ENCODE assay signal across 17 cellular contexts in the genomic region with DNA sequence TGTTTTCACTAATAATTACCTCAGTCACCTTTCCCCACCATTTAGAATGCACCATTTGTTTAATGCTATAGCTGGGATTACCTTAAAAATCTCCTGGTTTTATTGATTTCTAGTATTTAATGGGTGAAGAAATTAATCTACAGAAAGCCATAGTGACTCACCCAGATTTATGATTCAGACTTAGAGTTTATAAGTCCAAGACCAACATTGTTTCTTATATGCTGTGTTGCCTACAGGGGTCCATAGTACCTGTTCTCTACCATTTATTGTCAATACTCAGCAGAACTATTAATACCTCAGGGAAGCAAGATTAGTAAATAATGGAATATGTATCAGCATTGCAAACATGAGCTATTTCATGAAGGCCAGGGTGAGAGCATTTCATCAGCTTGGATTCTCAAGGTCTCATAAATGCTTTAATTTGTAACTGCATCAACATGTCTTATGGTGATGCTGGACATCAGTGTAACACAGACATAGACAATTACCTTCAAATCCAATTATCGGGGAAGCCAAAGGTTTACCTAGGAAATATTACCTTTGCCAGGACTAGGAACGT. TPM values are rescaled to one million over a fixed set of nuclear protein-coding genes. Genes with fewer than 3 reads are reported as not detected.
DNase-seq lines count a peak whose midpoint lies in the region; ATAC-seq, FAIRE-seq and TF ChIP-seq lines count a peak whose summit lies in the region.
"Had no signal": no experiment of that assay in that cellular context is flagged by ENCODE, and none has a peak within 500 bp of the region (broad histone marks: within the 10 kb centered on the region; RNA-seq: fewer than 3 reads in every experiment).

No MANE protein-coding gene starts in this region.

- TF ChIP-seq CTCF in Caco-2 (IDR thresholded peaks at IDR 0.05; ENCODE audit: insufficient read depth in 1 of 2, low read depth in 1 of 2, low read length in 1 of 2, severe bottlenecking in 1 of 2, unreplicated experiment in 1 of 2) (no peak), activated B cell treated with CpG ODN at 0.5 μM for 24 hours (IDR thresholded peaks at IDR 0.05) (no peak), hepatocyte (IDR thresholded peaks at IDR 0.05; ENCODE audit: poor library complexity) (no peak)

- H3K9me3 ChIP-seq in Caco-2 (0 out of 2 replicates have a peak, but pooled peaks cover 4% of the 10 kb centered on the region), hepatocyte (ENCODE audit: low read depth) (no peaks in the 10 kb centered on the region), small intestine (ENCODE audit: control insufficient read depth, low read depth) (no peaks in the 10 kb centered on the region)
- H3K9me3 ChIP-seq: BE2C had no signal

- no TSS peak for BruUV-seq in Caco-2 (replicated peaks; lab: Mats Ljungman, UMichigan)

- no peaks in the 10 kb centered on the region for H3K9me2 ChIP-seq in hepatocyte (replicated peaks; ENCODE audit: insufficient read depth)

- FAIRE-seq in small intestine (lab: Jason Lieb, UNC), result no peak

- H3K79me2 ChIP-seq in hepatocyte, result no peaks in the 10 kb centered on the region

- no peaks in the 10 kb centered on the region for H4K20me1 ChIP-seq in hepatocyte (ENCODE audit: insufficient read depth, poor library complexity, severe bottlenecking)

- CTCF ChIA-PET in Caco-2 (lab: Charles Lee) (no interaction called here), activated B cell treated with CpG ODN at 0.5 μM for 24 hours (lab: Charles Lee) (interaction anchor here (0.9 to 1.2 kb wide), 2 partner anchors 101 to 108 kb away, joined by 3 to 4 read pairs; no protein-coding TSS in a partner anchor)
- CTCF ChIA-PET in activated CD4-positive, alpha-beta memory T cell treated with anti-CD3 and anti-CD28 coated beads, Interleukin-2, amount 10 ng/mL, durations not matched to agents 7 days and 5 days (lab: Charles Lee), result interaction anchor here (1.1 kb wide), 1 partner anchor 25 kb away, joined by 3 read pairs; no protein-coding TSS in a partner anchor

- no peaks in the 10 kb centered on the region for H3K27me3 ChIP-seq in Caco-2 (replicated peaks; ENCODE audit: control insufficient read depth, insufficient read depth, low read length)
- H3K27me3 ChIP-seq in hepatocyte, result no peaks in the 10 kb centered on the region
- H3K27me3 ChIP-seq in small intestine (ENCODE audit: control insufficient read depth in 2 of 2, insufficient read depth in 2 of 2, low read length in 2 of 2), result no peaks in the 10 kb centered on the region
- H3K27me3 ChIP-seq: BE2C had no signal

- no peaks in the 10 kb centered on the region for H3K36me3 ChIP-seq in Caco-2 (ENCODE audit: control insufficient read depth, insufficient read depth, low read length)
- no peaks in the 10 kb centered on the region for H3K36me3 ChIP-seq in hepatocyte (replicated peaks; ENCODE audit: insufficient read depth, low read depth)
- no peaks in the 10 kb centered on the region for H3K36me3 ChIP-seq in small intestine (ENCODE audit: control insufficient read depth in 2 of 2, insufficient read depth in 2 of 2, low read length in 2 of 2)
- H3K36me3 ChIP-seq: BE2C had no signal

- intact Hi-C loops in Caco-2 (cut with micrococcal nuclease; ENCODE audit: unreplicated experiment) (no loop called here), activated B cell treated with CpG ODN at 0.5 μM for 24 hours (cut with micrococcal nuclease) (no loop called here)

- H3K27ac Mint-ChIP-seq in Caco-2 (ENCODE audit: unreplicated experiment) (peak overlapping the region; percentile 84), activated B cell treated with CpG ODN at 0.5 μM for 24 hours (peak overlapping the region; percentile 90)
- H3K27ac Mint-ChIP-seq in activated CD4-positive, alpha-beta memory T cell treated with anti-CD3 and anti-CD28 coated beads, Interleukin-2, amount 10 ng/mL, durations not matched to agents 7 days and 5 days, result no peak overlapping the region
- H3K27ac Mint-ChIP-seq: CD8-positive, alpha-beta T cell had no signal

- no peak overlapping the region for H2AFZ ChIP-seq in hepatocyte
- H2AFZ ChIP-seq: PC-9 had no signal

- in situ Hi-C loops in KBM-7 (cut with MboI; ENCODE audit: low pct_unique_long_range_greater_than_20kb, low sequenced_read_pairs), result loop anchor here (25.0 kb wide), 1 partner anchor 242 kb away; no protein-coding TSS in a partner anchor

- H3K4me2 ChIP-seq in hepatocyte, result peak overlapping the region; percentile 13
- H3K4me2 ChIP-seq: PC-9 had no signal

- H3K4me3 Mint-ChIP-seq in Caco-2 (ENCODE audit: unreplicated experiment), result peak overlapping the region; percentile 46
- no peak overlapping the region for H3K4me3 Mint-ChIP-seq in activated B cell treated with CpG ODN at 0.5 μM for 24 hours
- H3K4me3 Mint-ChIP-seq in activated CD4-positive, alpha-beta memory T cell treated with anti-CD3 and anti-CD28 coated beads, Interleukin-2, amount 10 ng/mL, durations not matched to agents 7 days and 5 days, result no peak overlapping the region
- no peak overlapping the region for H3K4me3 Mint-ChIP-seq in activated T-cell treated with anti-CD3 and anti-CD28 coated beads, Interleukin-2, amount 50 U/mL, for 4 hours
- H3K4me3 Mint-ChIP-seq: CD8-positive, alpha-beta T cell had no signal

- H3K4me1 Mint-ChIP-seq in Caco-2 (ENCODE audit: low read depth, unreplicated experiment) (peaks cover 20% of the 10 kb centered on the region), activated B cell treated with CpG ODN at 0.5 μM for 24 hours (peaks cover 97% of the 10 kb centered on the region)
- H3K4me1 Mint-ChIP-seq in activated CD4-positive, alpha-beta memory T cell treated with anti-CD3 and anti-CD28 coated beads, Interleukin-2, amount 10 ng/mL, durations not matched to agents 7 days and 5 days, result no peaks in the 10 kb centered on the region
- no peaks in the 10 kb centered on the region for H3K4me1 Mint-ChIP-seq in activated T-cell treated with anti-CD3 and anti-CD28 coated beads, Interleukin-2, amount 50 U/mL, for 4 hours (ENCODE audit: low read depth)

- H3K36me3 Mint-ChIP-seq in Caco-2 (ENCODE audit: insufficient read depth, unreplicated experiment), result no peaks in the 10 kb centered on the region
- peaks cover 29% of the 10 kb centered on the region for H3K36me3 Mint-ChIP-seq in activated B cell treated with CpG ODN at 0.5 μM for 24 hours (ENCODE audit: low read depth)
- no peaks in the 10 kb centered on the region for H3K36me3 Mint-ChIP-seq in activated CD4-positive, alpha-beta memory T cell treated with anti-CD3 and anti-CD28 coated beads, Interleukin-2, amount 10 ng/mL, durations not matched to agents 7 days and 5 days (ENCODE audit: low read depth)
- no peaks in the 10 kb centered on the region for H3K36me3 Mint-ChIP-seq in activated T-cell treated with anti-CD3 and anti-CD28 coated beads, Interleukin-2, amount 50 U/mL, for 4 hours (ENCODE audit: insufficient read depth)
- H3K36me3 Mint-ChIP-seq: CD8-positive, alpha-beta T cell had no signal

- H3K9me3 Mint-ChIP-seq in Caco-2 (ENCODE audit: unreplicated experiment) (peaks cover 12% of the 10 kb centered on the region), activated B cell treated with CpG ODN at 0.5 μM for 24 hours (peaks cover 4% of the 10 kb centered on the region)
- no peaks in the 10 kb centered on the region for H3K9me3 Mint-ChIP-seq in activated CD4-positive, alpha-beta memory T cell treated with anti-CD3 and anti-CD28 coated beads, Interleukin-2, amount 10 ng/mL, durations not matched to agents 7 days and 5 days
- H3K9me3 Mint-ChIP-seq in activated T-cell treated with anti-CD3 and anti-CD28 coated beads, Interleukin-2, amount 50 U/mL, for 4 hours, result no peaks in the 10 kb centered on the region
- H3K9me3 Mint-ChIP-seq: CD8-positive, alpha-beta T cell had no signal

- POLR2A ChIA-PET in Caco-2 (lab: Charles Lee), result no interaction called here
- POLR2A ChIA-PET in activated B cell treated with CpG ODN at 0.5 μM for 24 hours (lab: Charles Lee), result interaction anchor here (1.1 to 18.0 kb wide), 7 partner anchors 8 to 113 kb away, joined by 3 to 800 read pairs (median 6); partner anchors contain the start of genes MS4A1 and MS4A7
- POLR2A ChIA-PET in activated CD4-positive, alpha-beta memory T cell treated with anti-CD3 and anti-CD28 coated beads, Interleukin-2, amount 10 ng/mL, durations not matched to agents 7 days and 5 days (lab: Charles Lee), result no interaction called here

- ATAC-seq in activated B cell treated with CpG ODN at 0.5 μM for 24 hours (ENCODE audit: low read depth) (no peak), HG02678 (IDR thresholded peaks at IDR 0.05; ENCODE audit: unreplicated experiment) (no peak)
- no peak for ATAC-seq in activated T-cell treated with anti-CD3 and anti-CD28 coated beads, Interleukin-2, amount 50 U/mL, for 4 hours
- ATAC-seq: CD8-positive, alpha-beta T cell; Right ventricle myocardium inferior had no signal

- DNase-seq in Caco-2 (no peak), activated B cell treated with CpG ODN at 0.5 μM for 24 hours (no peak), hepatocyte (ENCODE audit: low spot score) (no peak), small intestine (peak; percentile 13), KBM-7 (no peak)
- no peak for DNase-seq in activated CD4-positive, alpha-beta memory T cell treated with anti-CD3 and anti-CD28 coated beads, Interleukin-2, amount 10 ng/mL, durations not matched to agents 7 days and 5 days
- no peak for DNase-seq in activated T-cell treated with anti-CD3 and anti-CD28 coated beads, Interleukin-2, amount 50 U/mL, for 4 hours
- DNase-seq: BE2C; CD8-positive, alpha-beta T cell; NCI-H226; NCI-H526 treated with DMSO at 0.1 percent for 48 hours had no signal

- H3K27ac ChIP-seq in hepatocyte (peak overlapping the region; percentile 71), small intestine (ENCODE audit: low read depth in 1 of 2, low read length in 1 of 2) (no peak overlapping the region)
- H3K27ac ChIP-seq: PC-9, SK-N-MC had no signal

- no peaks in the 10 kb centered on the region for H3K27me3 Mint-ChIP-seq in Caco-2 (ENCODE audit: insufficient read depth, unreplicated experiment)
- no peaks in the 10 kb centered on the region for H3K27me3 Mint-ChIP-seq in activated B cell treated with CpG ODN at 0.5 μM for 24 hours
- peaks cover 17% of the 10 kb centered on the region for H3K27me3 Mint-ChIP-seq in activated CD4-positive, alpha-beta memory T cell treated with anti-CD3 and anti-CD28 coated beads, Interleukin-2, amount 10 ng/mL, durations not matched to agents 7 days and 5 days
- H3K27me3 Mint-ChIP-seq in activated T-cell treated with anti-CD3 and anti-CD28 coated beads, Interleukin-2, amount 50 U/mL, for 4 hours (ENCODE audit: low read depth), result peaks cover 11% of the 10 kb centered on the region

- H3K4me3 ChIP-seq in Caco-2 (ENCODE audit: low read depth, low read length), result no peak overlapping the region
- H3K4me3 ChIP-seq in hepatocyte, result no peak overlapping the region
- no peak overlapping the region for H3K4me3 ChIP-seq in small intestine (ENCODE audit: low read depth in 1 of 2, low read length in 2 of 2)
- H3K4me3 ChIP-seq: PC-9, SK-N-MC had no signal

- WGBS in hepatocyte (ENCODE audit: low lambda C conversion rate, missing lambda C conversion rate), result 47% methylated on average over 2 of the region's 2 CpGs
- WGBS in small intestine, 3 donors, result 6 to 47% (median 20%) methylated on average over 2 of the region's 2 CpGs

- H3K4me1 ChIP-seq in Caco-2 (peaks cover 23% of the 10 kb centered on the region), hepatocyte (ENCODE audit: insufficient read depth) (no peaks in the 10 kb centered on the region), small intestine (ENCODE audit: control insufficient read depth in 2 of 2, insufficient read depth in 1 of 2, low read depth in 1 of 2, low read length in 1 of 2) (no peaks in the 10 kb centered on the region)
- H3K4me1 ChIP-seq: BE2C had no signal

RNA-seq across cellular contexts. Expression of gene MS4A7, which starts 8.0 kb away (rescaled TPM):
- total RNA-seq in Caco-2 (2022) (not detected in 2 replicates), activated B cell treated with CpG ODN at 0.5 μM for 24 hours (43.1 and 51.1 TPM in 2 replicates), hepatocyte (0.16 and 0.60 TPM in 2 replicates)
- polyA plus RNA-seq in hepatocyte (0.51 and 1.8 TPM in 2 replicates), small intestine (10 to 100 TPM in 1 of 3 donors, 1 to 10 TPM in 2; 2.2 to 10.8 (median 8.7) TPM)
- total RNA-seq in activated CD4-positive, alpha-beta memory T cell treated with anti-CD3 and anti-CD28 coated beads, Interleukin-2, amount 10 ng/mL, durations not matched to agents 7 days and 5 days, result not detected
- under 1 TPM in 2 of 3 donors, not detected in 1; 0.14 to 0.45 TPM for total RNA-seq in activated T-cell treated with anti-CD3 and anti-CD28 coated beads, Interleukin-2, amount 50 U/mL, for 4 hours
- total RNA-seq: CD8-positive, alpha-beta T cell; H4; LHCN-M2; PC-9 had no signal

RNA-seq across cellular contexts. Expression of gene MS4A14, which starts 25.9 kb away (rescaled TPM):
- total RNA-seq in Caco-2 (2022) (not detected in 2 replicates), activated B cell treated with CpG ODN at 0.5 μM for 24 hours (4.6 and 4.9 TPM in 2 replicates), hepatocyte (not detected in 2 replicates)
- polyA plus RNA-seq in hepatocyte (not detected in 2 replicates), small intestine (under 1 TPM in 1 of 3 donors, not detected in 2; 0.12 TPM)
- total RNA-seq in activated CD4-positive, alpha-beta memory T cell treated with anti-CD3 and anti-CD28 coated beads, Interleukin-2, amount 10 ng/mL, durations not matched to agents 7 days and 5 days, result not detected
- not detected for total RNA-seq in activated T-cell treated with anti-CD3 and anti-CD28 coated beads, Interleukin-2, amount 50 U/mL, for 4 hours
- total RNA-seq: CD8-positive, alpha-beta T cell; H4; PC-9 had no signal

RNA-seq across cellular contexts. Expression of gene MS4A6E, which starts 43.3 kb away (rescaled TPM):
- total RNA-seq in Caco-2 (2022) (not detected in 2 replicates), activated B cell treated with CpG ODN at 0.5 μM for 24 hours (not detected in 2 replicates), hepatocyte (not detected in 2 replicates)
- polyA plus RNA-seq in hepatocyte (not detected in 2 replicates), small intestine (under 1 TPM in 1 of 3 donors, not detected in 2; 0.18 TPM)
- total RNA-seq in activated CD4-positive, alpha-beta memory T cell treated with anti-CD3 and anti-CD28 coated beads, Interleukin-2, amount 10 ng/mL, durations not matched to agents 7 days and 5 days, result not detected
- total RNA-seq in activated T-cell treated with anti-CD3 and anti-CD28 coated beads, Interleukin-2, amount 50 U/mL, for 4 hours, result not detected
- total RNA-seq: CD8-positive, alpha-beta T cell; H4; LHCN-M2; PC-9; Right ventricle myocardium inferior had no signal

RNA-seq across cellular contexts. Expression of gene MS4A5, which starts 59.0 kb away (rescaled TPM):
- not detected in 2 replicates for total RNA-seq in Caco-2 (2022)
- total RNA-seq in activated B cell treated with CpG ODN at 0.5 μM for 24 hours, result not detected in 2 replicates
- total RNA-seq in hepatocyte, result not detected in 2 replicates
- polyA plus RNA-seq in hepatocyte, result not detected in 2 replicates
- polyA plus RNA-seq in small intestine, result not detected
- not detected for total RNA-seq in activated CD4-positive, alpha-beta memory T cell treated with anti-CD3 and anti-CD28 coated beads, Interleukin-2, amount 10 ng/mL, durations not matched to agents 7 days and 5 days
- total RNA-seq in activated T-cell treated with anti-CD3 and anti-CD28 coated beads, Interleukin-2, amount 50 U/mL, for 4 hours, result not detected
- total RNA-seq: CD8-positive, alpha-beta T cell; H4; LHCN-M2; PC-9; Right ventricle myocardium inferior had no signal

Comparison
In these comparisons a context has a peak if more than half of its experiments do, and no peak if none do; other contexts are left out.
1. RNA of gene MS4A7, which starts 8.0 kb away (total RNA-seq): 43.1 to 51.1 TPM in activated B cell treated with CpG ODN at 0.5 μM for 24 hours; 0.16 to 0.60 TPM in hepatocyte, 0.14 to 0.45 TPM in activated T-cell treated with anti-CD3 and anti-CD28 coated beads, Interleukin-2, amount 50 U/mL, for 4 hours, not detected in activated CD4-positive, alpha-beta memory T cell treated with anti-CD3 and anti-CD28 coated beads, Interleukin-2, amount 10 ng/mL, durations not matched to agents 7 days and 5 days and not detected in Caco-2; every median in the first group is over 10 times any median in the second.